ENCODE assay signal across 2 cellular contexts in genomic region chr3:131756405-131756804, GRCh38.
TF ChIP-seq lines count a peak whose summit lies in the region.

No MANE protein-coding gene starts in this region.

TF ChIP-seq in GM23338, 12 proteins besides CTCF, POLR2A, EP300 and RAD21:
- TF ChIP-seq REST (IDR thresholded peaks at IDR 0.05; ENCODE audit: unreplicated experiment) (no peak), ETS1 (IDR thresholded peaks at IDR 0.05) (no peak), POLR2AphosphoS5 (IDR thresholded peaks at IDR 0.05; ENCODE audit: low read depth) (no peak), CREB1 (CRISPR knock-in tag; IDR thresholded peaks at IDR 0.05; ENCODE audit: low read depth) (no peak), ZNF462 (CRISPR knock-in tag; IDR thresholded peaks at IDR 0.05) (no peak), ZNF114 (CRISPR knock-in tag; IDR thresholded peaks at IDR 0.05) (no peak), JUNB (IDR thresholded peaks at IDR 0.05; ENCODE audit: unreplicated experiment) (no peak), STAT1 (IDR thresholded peaks at IDR 0.05; ENCODE audit: unreplicated experiment) (no peak), ZNF331 (CRISPR knock-in tag; IDR thresholded peaks at IDR 0.05; ENCODE audit: low read depth) (no peak), NANOG (IDR thresholded peaks at IDR 0.05; ENCODE audit: borderline replicate concordance) (no peak), EZH2phosphoT487 (IDR thresholded peaks at IDR 0.05; ENCODE audit: unreplicated experiment) (no peak), EZH2 (IDR thresholded peaks at IDR 0.05; ENCODE audit: low read depth, unreplicated experiment) (no peak)

TF ChIP-seq in WTC11, 78 proteins besides CTCF, POLR2A, EP300 and RAD21 (continued from another document):
- no peak for TF ChIP-seq ZNF512 (CRISPR knock-in tag; IDR thresholded peaks at IDR 0.05; ENCODE audit: borderline replicate concordance)
- no peak for TF ChIP-seq PRRX2 (CRISPR knock-in tag; IDR thresholded peaks at IDR 0.05)
- no peak for TF ChIP-seq AR (CRISPR knock-in tag; IDR thresholded peaks at IDR 0.05)
- TF ChIP-seq ZNF219 (CRISPR knock-in tag; IDR thresholded peaks at IDR 0.05; ENCODE audit: borderline replicate concordance), result no peak
- no peak for TF ChIP-seq ZMAT4 (CRISPR knock-in tag; IDR thresholded peaks at IDR 0.05)
- TF ChIP-seq STAT6 (CRISPR knock-in tag; conservative IDR thresholded peaks at IDR 0.05; ENCODE audit: low read depth), result no peak
- no peak for TF ChIP-seq SMAD3 (CRISPR knock-in tag; IDR thresholded peaks at IDR 0.05; ENCODE audit: borderline replicate concordance)
- no peak for TF ChIP-seq ZNF121 (CRISPR knock-in tag; IDR thresholded peaks at IDR 0.05)
- TF ChIP-seq TEAD1 (CRISPR knock-in tag; IDR thresholded peaks at IDR 0.05), result no peak
- no peak for TF ChIP-seq TP53 (CRISPR knock-in tag; IDR thresholded peaks at IDR 0.05)
- no peak for TF ChIP-seq MLX (CRISPR knock-in tag; IDR thresholded peaks at IDR 0.05)
- TF ChIP-seq ZBTB43 (CRISPR knock-in tag; IDR thresholded peaks at IDR 0.05), result no peak
- no peak for TF ChIP-seq ZNF138 (CRISPR knock-in tag; conservative IDR thresholded peaks at IDR 0.05)
